In the genomic region with DNA sequence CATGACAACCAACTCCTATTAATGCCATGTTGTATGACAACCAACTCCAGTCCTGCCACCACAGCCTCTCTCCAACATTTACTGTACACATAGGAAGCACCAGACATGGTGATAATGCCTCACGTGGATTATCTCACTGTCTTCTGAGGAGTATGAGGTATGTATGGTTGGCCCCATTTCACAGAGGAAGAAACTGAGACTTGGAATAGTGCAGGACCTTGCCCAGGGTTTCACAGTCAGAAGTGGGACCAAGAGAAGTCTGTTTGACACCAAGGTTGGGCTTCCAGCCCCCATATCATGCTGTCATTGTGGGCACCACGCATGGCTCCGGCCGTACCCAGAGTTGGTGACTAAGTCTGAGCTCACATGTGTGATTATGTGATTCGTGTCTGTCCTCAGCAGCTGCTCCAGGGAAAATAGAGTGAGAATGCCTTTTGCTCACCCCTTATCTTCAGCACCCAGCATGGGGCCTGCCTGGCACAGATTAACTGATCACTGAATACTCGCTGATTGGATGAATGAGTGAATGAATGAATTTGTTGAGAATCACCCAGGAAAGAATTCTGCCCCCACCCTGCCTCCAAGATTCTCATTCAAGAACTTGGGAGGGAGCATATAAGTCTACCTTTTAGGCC, we compare ENCODE assay signal across 22 cellular contexts.
DNase-seq lines count a peak whose midpoint lies in the region; ATAC-seq and TF ChIP-seq lines count a peak whose summit lies in the region.
"Had no signal": no experiment of that assay in that cellular context is flagged by ENCODE, and none has a peak within 500 bp of the region (broad histone marks: within the 10 kb centered on the region; RNA-seq: fewer than 3 reads in every experiment).

No MANE protein-coding gene starts in this region.

- DNase-seq in GM03348 (ENCODE audit: low spot score) (peak; percentile 18), OCI-M1 (lab: John Stamatoyannopoulos, UW) (peak; percentile 19), dermis blood vessel endothelial cell (peak; percentile 23), myocyte (ENCODE audit: low read depth) (peak; percentile 85), T1000 (lab: John Stamatoyannopoulos, UW) (no peak), glutamatergic neuron (no peak)
- DNase-seq in activated CD8-positive, alpha-beta T cell treated with anti-CD3 and anti-CD28 coated beads, Interleukin-2, amount 10 ng/mL, durations not matched to agents 7 days and 5 days: no peak
- no peak for DNase-seq in activated CD8-positive, alpha-beta memory T cell treated with anti-CD3 and anti-CD28 coated beads, Interleukin-2, amount 10 ng/mL, durations not matched to agents 7 days and 5 days
- DNase-seq: activated CD4-positive, CD25-positive, alpha-beta regulatory T cell treated with anti-CD3 and anti-CD28 coated beads, Interleukin-2, amount 50 U/mL, for 72 hours; activated CD8-positive, alpha-beta memory T cell treated with anti-CD3 and anti-CD28 coated beads, Interleukin-2, amount 50 U/mL, for 48 hours; activated naive CD4-positive, alpha-beta T cell treated with anti-CD3 and anti-CD28 coated beads for 36 hours; DMS153; Karpas-422; left colon; NCI-H1417 treated with DMSO at 0.1 percent for 48 hours; NCI-H2171 treated with DMSO at 0.1 percent for 48 hours; nucleus accumbens; Right ventricle myocardium superior; sigmoid colon; stimulated activated CD4-positive, alpha-beta T cell treated with anti-CD3 and anti-CD28 coated beads, Interleukin-2, amount 100 ng/mL, for 24 hours; T-helper 2 cell; testis had no signal

- TF ChIP-seq CTCF in glutamatergic neuron (IDR thresholded peaks at IDR 0.05; ENCODE audit: partially characterized antibody, unreplicated experiment): no peak

- peaks cover 7% of the 10 kb centered on the region for H3K9me3 Mint-ChIP-seq in activated CD8-positive, alpha-beta T cell treated with anti-CD3 and anti-CD28 coated beads, Interleukin-2, amount 10 ng/mL, durations not matched to agents 7 days and 5 days (ENCODE audit: insufficient read depth)
- peaks cover 5% of the 10 kb centered on the region for H3K9me3 Mint-ChIP-seq in activated CD8-positive, alpha-beta memory T cell treated with anti-CD3 and anti-CD28 coated beads, Interleukin-2, amount 10 ng/mL, durations not matched to agents 7 days and 5 days (ENCODE audit: low read depth)
- H3K9me3 Mint-ChIP-seq in glutamatergic neuron (ENCODE audit: unreplicated experiment): peaks cover 13% of the 10 kb centered on the region

- POLR2A ChIA-PET in activated CD8-positive, alpha-beta T cell treated with anti-CD3 and anti-CD28 coated beads, Interleukin-2, amount 10 ng/mL, durations not matched to agents 7 days and 5 days (lab: Charles Lee): no interaction called here

- H3K4me3 Mint-ChIP-seq in activated CD8-positive, alpha-beta T cell treated with anti-CD3 and anti-CD28 coated beads, Interleukin-2, amount 10 ng/mL, durations not matched to agents 7 days and 5 days: no peak overlapping the region
- no peak overlapping the region for H3K4me3 Mint-ChIP-seq in activated CD8-positive, alpha-beta memory T cell treated with anti-CD3 and anti-CD28 coated beads, Interleukin-2, amount 10 ng/mL, durations not matched to agents 7 days and 5 days
- no peak overlapping the region for H3K4me3 Mint-ChIP-seq in glutamatergic neuron (ENCODE audit: unreplicated experiment)
- H3K4me3 Mint-ChIP-seq: activated naive CD4-positive, alpha-beta T cell treated with anti-CD3 and anti-CD28 coated beads for 36 hours had no signal

- H3K36me3 Mint-ChIP-seq in activated CD8-positive, alpha-beta T cell treated with anti-CD3 and anti-CD28 coated beads, Interleukin-2, amount 10 ng/mL, durations not matched to agents 7 days and 5 days (ENCODE audit: low read depth): no peaks in the 10 kb centered on the region
- H3K36me3 Mint-ChIP-seq in activated CD8-positive, alpha-beta memory T cell treated with anti-CD3 and anti-CD28 coated beads, Interleukin-2, amount 10 ng/mL, durations not matched to agents 7 days and 5 days: no peaks in the 10 kb centered on the region
- peaks cover 14% of the 10 kb centered on the region for H3K36me3 Mint-ChIP-seq in glutamatergic neuron (ENCODE audit: unreplicated experiment)

- CTCF ChIA-PET in activated CD8-positive, alpha-beta T cell treated with anti-CD3 and anti-CD28 coated beads, Interleukin-2, amount 10 ng/mL, durations not matched to agents 7 days and 5 days (lab: Charles Lee): no interaction called here
- CTCF ChIA-PET in activated CD8-positive, alpha-beta memory T cell treated with anti-CD3 and anti-CD28 coated beads, Interleukin-2, amount 10 ng/mL, durations not matched to agents 7 days and 5 days (lab: Charles Lee): no interaction called here

- no peak overlapping the region for H3K27ac Mint-ChIP-seq in activated CD8-positive, alpha-beta T cell treated with anti-CD3 and anti-CD28 coated beads, Interleukin-2, amount 10 ng/mL, durations not matched to agents 7 days and 5 days
- no peak overlapping the region for H3K27ac Mint-ChIP-seq in activated CD8-positive, alpha-beta memory T cell treated with anti-CD3 and anti-CD28 coated beads, Interleukin-2, amount 10 ng/mL, durations not matched to agents 7 days and 5 days
- H3K27ac Mint-ChIP-seq in glutamatergic neuron (ENCODE audit: unreplicated experiment): no peak overlapping the region
- H3K27ac Mint-ChIP-seq: activated naive CD4-positive, alpha-beta T cell treated with anti-CD3 and anti-CD28 coated beads for 36 hours had no signal

- H3K27me3 Mint-ChIP-seq in activated CD8-positive, alpha-beta T cell treated with anti-CD3 and anti-CD28 coated beads, Interleukin-2, amount 10 ng/mL, durations not matched to agents 7 days and 5 days (ENCODE audit: low read depth): peaks cover 8% of the 10 kb centered on the region
- peaks cover 19% of the 10 kb centered on the region for H3K27me3 Mint-ChIP-seq in activated CD8-positive, alpha-beta memory T cell treated with anti-CD3 and anti-CD28 coated beads, Interleukin-2, amount 10 ng/mL, durations not matched to agents 7 days and 5 days
- H3K27me3 Mint-ChIP-seq in glutamatergic neuron (ENCODE audit: unreplicated experiment): peaks cover 4% of the 10 kb centered on the region

- H3K4me1 Mint-ChIP-seq in activated CD8-positive, alpha-beta T cell treated with anti-CD3 and anti-CD28 coated beads, Interleukin-2, amount 10 ng/mL, durations not matched to agents 7 days and 5 days (ENCODE audit: low read depth): no peaks in the 10 kb centered on the region
- no peaks in the 10 kb centered on the region for H3K4me1 Mint-ChIP-seq in activated CD8-positive, alpha-beta memory T cell treated with anti-CD3 and anti-CD28 coated beads, Interleukin-2, amount 10 ng/mL, durations not matched to agents 7 days and 5 days
- peaks cover 3% of the 10 kb centered on the region for H3K4me1 Mint-ChIP-seq in glutamatergic neuron (ENCODE audit: low read depth, unreplicated experiment)

- ATAC-seq in activated CD8-positive, alpha-beta T cell treated with anti-CD3 and anti-CD28 coated beads, Interleukin-2, amount 10 ng/mL, durations not matched to agents 7 days and 5 days: no peak
- ATAC-seq in activated CD8-positive, alpha-beta memory T cell treated with anti-CD3 and anti-CD28 coated beads, Interleukin-2, amount 10 ng/mL, durations not matched to agents 7 days and 5 days: no peak
- ATAC-seq: left colon had no signal

Comparison
In these comparisons a context has a peak if more than half of its experiments do, and no peak if none do; other contexts are left out.
1. DNase-seq: peak in GM03348 (single experiment), OCI-M1 (single experiment), dermis blood vessel endothelial cell (single experiment) and myocyte (single experiment); none in activated CD8-positive, alpha-beta T cell treated with anti-CD3 and anti-CD28 coated beads, Interleukin-2, amount 10 ng/mL, durations not matched to agents 7 days and 5 days (single experiment), T1000 (single experiment), activated CD8-positive, alpha-beta memory T cell treated with anti-CD3 and anti-CD28 coated beads, Interleukin-2, amount 10 ng/mL, durations not matched to agents 7 days and 5 days (single experiment) and glutamatergic neuron (single experiment).